8 cellular contexts compared by ENCODE assay signal in the genomic region with DNA sequence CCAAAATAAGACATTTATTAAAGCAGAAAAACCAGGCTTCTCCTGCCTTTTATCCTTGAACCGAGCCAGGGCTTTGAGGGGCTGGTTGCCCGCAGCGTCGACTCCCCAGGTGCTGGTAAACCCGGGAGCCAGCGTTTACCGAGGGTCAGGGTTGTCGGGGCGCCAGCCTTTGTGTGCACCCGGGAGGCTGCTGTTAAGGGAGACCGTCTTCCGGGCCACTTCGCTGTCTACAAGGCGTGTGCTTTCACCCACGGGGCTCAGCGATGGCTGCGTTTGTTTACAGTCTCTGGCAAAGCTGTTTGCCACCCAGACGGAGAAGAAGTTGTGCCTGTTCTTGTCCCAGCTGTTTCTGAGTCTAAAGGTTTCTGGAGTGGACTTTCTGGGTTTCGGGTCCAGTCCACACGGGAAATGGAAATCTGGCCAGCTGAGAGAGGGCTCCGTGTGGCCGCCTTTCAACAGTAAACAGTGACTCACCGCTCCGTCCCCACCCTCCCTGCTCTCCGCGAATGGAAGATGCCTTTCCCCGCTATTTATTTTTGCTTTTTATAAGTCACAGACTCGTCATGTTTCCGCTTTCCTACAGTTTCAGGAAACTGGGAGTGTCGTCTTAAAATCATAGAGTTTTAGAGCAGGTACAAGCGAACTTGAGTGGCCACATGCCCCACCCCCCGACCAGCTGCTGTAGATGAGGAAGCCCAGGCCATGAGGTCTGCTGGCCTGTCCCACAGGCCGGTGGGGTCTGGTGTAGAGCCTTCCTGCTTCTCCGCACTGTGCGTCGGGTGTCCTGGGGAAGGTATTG. TPM values are rescaled to one million over a fixed set of nuclear protein-coding genes. Genes with fewer than 3 reads are reported as not detected.
A peak's percentile ranks its signal among the peaks of the same experiment; 100 is the strongest.
DNase-seq lines count a peak whose midpoint lies in the region; ATAC-seq and TF ChIP-seq lines count a peak whose summit lies in the region.

No MANE protein-coding gene starts in this region.

- H3K14ac ChIP-seq in IMR-90 (replicated peaks; ENCODE audit: low read depth, low read length), result peak overlapping the region; percentile 88

- peak overlapping the region; percentile 91 for H4K91ac ChIP-seq in IMR-90 (ENCODE audit: insufficient read depth, low read depth, low read length)

- H3K23ac ChIP-seq in IMR-90 (ENCODE audit: low read depth, low read length), result peak overlapping the region; percentile 85

- H2AK5ac ChIP-seq in IMR-90 (ENCODE audit: low read depth, low read length), result peak overlapping the region; percentile 99

- H2BK15ac ChIP-seq in IMR-90 (ENCODE audit: low read depth, low read length), result peak overlapping the region; percentile 71; the same call in 2 of the 3 replicates

- H3K9me3 ChIP-seq in BE2C (no peaks in the 10 kb centered on the region), IMR-90 (ENCODE audit: control insufficient read depth, insufficient read depth, low read length) (no peaks in the 10 kb centered on the region)

- peak overlapping the region; percentile 66 for H2BK20ac ChIP-seq in IMR-90 (ENCODE audit: low read depth, low read length)

- intact Hi-C loops in IMR-90 (cut with micrococcal nuclease) (no loop called here), lower leg skin (cut with DNase I; ENCODE audit: low total_unique reads) (no loop called here)

- H3K4me3 ChIP-seq in BE2C (ENCODE audit: low read depth, low read length) (peak overlapping the region; percentile 29), IMR-90 (ENCODE audit: insufficient read depth, low read depth, low read length) (peak overlapping the region; percentile 43), lower leg skin (ENCODE audit: low read depth, poor library complexity, severe bottlenecking) (peak overlapping the region; percentile 54)

- peak; percentile 96 for TF ChIP-seq POLR2A in IMR-90 (IDR thresholded peaks at IDR 0.05; ENCODE audit: low read depth, low read length)
- TF ChIP-seq POLR2A in lower leg skin (IDR thresholded peaks at IDR 0.05), result no peak

- H4K8ac ChIP-seq in IMR-90 (ENCODE audit: low read depth in 2 of 2, low read length in 2 of 2), result peak overlapping the region; percentile 63 to 86

- peak overlapping the region; percentile 98 for H2BK5ac ChIP-seq in IMR-90 (ENCODE audit: low read depth, low read length, poor library complexity, severe bottlenecking)

- TF ChIP-seq RAD21 in IMR-90 (IDR thresholded peaks at IDR 0.05; ENCODE audit: low read length), result no peak

- 3% methylated on average over 18 of the region's 36 CpGs; no CpG with 5 or more reads in 1 of the 2 experiments for WGBS in IMR-90 (ENCODE audit: extremely low coverage in 2 of 2, insufficient read length in 1 of 2), 2 experiments
- 3 to 4% methylated on average over 32 to 35 of the region's 36 CpGs for WGBS in lower leg skin, 2 donors

- peak overlapping the region; percentile 89 for H3K4ac ChIP-seq in IMR-90 (ENCODE audit: low read depth, low read length)

- H2BK120ac ChIP-seq in IMR-90 (ENCODE audit: low read depth, low read length), result peak overlapping the region; percentile 95

- peak overlapping the region; percentile 95 for H3K27ac ChIP-seq in IMR-90 (ENCODE audit: insufficient read depth, low read length)
- H3K27ac ChIP-seq in cingulate gyrus (ENCODE audit: low read depth, low read length), result peak overlapping the region; percentile 92

- H3K27me3 ChIP-seq in BE2C (peaks cover 73% of the 10 kb centered on the region), IMR-90 (ENCODE audit: control insufficient read depth, insufficient read depth, low read length) (no peaks in the 10 kb centered on the region)

- no TSS peak for BruUV-seq in IMR-90 (replicated peaks; lab: Mats Ljungman, UMichigan)

- peaks cover 36% of the 10 kb centered on the region for H4K20me1 ChIP-seq in IMR-90 (ENCODE audit: insufficient read depth, low read length)

- H3K56ac ChIP-seq in IMR-90 (ENCODE audit: extremely low read depth, insufficient read depth, low read length), result peak overlapping the region; percentile 88

- TF ChIP-seq CTCF in BE2C (IDR thresholded peaks at IDR 0.05; ENCODE audit: low read depth, low read length) (no peak), IMR-90 (conservative IDR thresholded peaks at IDR 0.05; ENCODE audit: low read depth, low read length) (no peak), lower leg skin (IDR thresholded peaks at IDR 0.05) (no peak)

- peaks cover 0 to 45% of the 10 kb centered on the region in 2 experiments; a peak in 2 of 4 replicates for H3K79me1 ChIP-seq in IMR-90 (ENCODE audit: low read depth in 1 of 2, low read length in 2 of 2)

- H4K5ac ChIP-seq in IMR-90 (ENCODE audit: low read depth, low read length), result peak overlapping the region; percentile 62

- peak overlapping the region; percentile 99 for H2AK9ac ChIP-seq in IMR-90 (replicated peaks; ENCODE audit: low read depth, low read length, poor library complexity)

- peak overlapping the region; percentile 85 for H3K9ac ChIP-seq in IMR-90 (ENCODE audit: low read depth, low read length)

- peak overlapping the region; percentile 85 for H3K4me2 ChIP-seq in IMR-90 (ENCODE audit: low read depth, low read length)

- POLR2A ChIA-PET in IMR-90 (lab: Charles Lee; ENCODE audit: unreplicated experiment), result no interaction called here

- dilution Hi-C loops in IMR-90 (cut with HindIII; ENCODE audit: low sequenced_read_pairs, unreplicated experiment), result no loop called here

- H2AFZ ChIP-seq in IMR-90 (replicated peaks; ENCODE audit: low read length, poor library complexity), result peak overlapping the region; percentile 77

- in situ Hi-C loops in IMR-90 (cut with MboI; ENCODE audit: low sequenced_read_pairs), result no loop called here

- ATAC-seq in IMR-90 (ENCODE audit: low read depth) (peak; percentile 41), HG02588 (IDR thresholded peaks at IDR 0.05; ENCODE audit: unreplicated experiment) (no peak)
- ATAC-seq in activated CD4-positive, CD25-positive, alpha-beta regulatory T cell treated with anti-CD3 and anti-CD28 coated beads, Interleukin-2, amount 50 U/mL, for 24 hours, result peak; percentile 39 to 44

- H3K4me1 ChIP-seq in BE2C, result peaks cover 15% of the 10 kb centered on the region
- peaks cover 34% of the 10 kb centered on the region for H3K4me1 ChIP-seq in IMR-90 (ENCODE audit: control insufficient read depth, insufficient read depth, low read length)

- H3K36me3 ChIP-seq in BE2C (no peaks in the 10 kb centered on the region), IMR-90 (ENCODE audit: control insufficient read depth, insufficient read depth, low read length) (no peaks in the 10 kb centered on the region)

- DNase-seq in BE2C (peak; percentile 24), IMR-90 (peak; percentile 96), lower leg skin (ENCODE audit: low spot score in 2 of 2) (peak; percentile 89 to 96), NCI-H82 treated with DMSO at 0.1 percent for 48 hours (lab: John Stamatoyannopoulos, UW; ENCODE audit: unreplicated experiment) (no peak)
- peak; percentile 13 to 37 (median 27) for DNase-seq in stimulated activated CD4-positive, alpha-beta T cell treated with anti-CD3 and anti-CD28 coated beads, TNF-alpha, amount 100 ng/mL, for 1 hour (ENCODE audit: low read depth in 3 of 3, low spot score in 1 of 3)

- peaks cover 9% of the 10 kb centered on the region for H3K9me1 ChIP-seq in IMR-90 (ENCODE audit: insufficient read depth, low read length)

- peak overlapping the region; percentile 74 for H3K18ac ChIP-seq in IMR-90 (ENCODE audit: low read depth, low read length)

- CTCF ChIA-PET in IMR-90 (lab: Yijun Ruan, JAX), result no interaction called here

TF ChIP-seq in IMR-90, 13 proteins besides CTCF, POLR2A, EP300 and RAD21 (continues in another document):
- TF ChIP-seq FOS (IDR thresholded peaks at IDR 0.05; ENCODE audit: low read depth, low read length) (peak; percentile 95), SMC3 (IDR thresholded peaks at IDR 0.05; ENCODE audit: low read depth, low read length) (0 out of 2 replicates have a peak, but pooled peaks have one; percentile 3), MXI1 (IDR thresholded peaks at IDR 0.05; ENCODE audit: borderline replicate concordance, low read depth, low read length) (peak; percentile 15; the same call in 1 of the 2 replicates), MAZ (IDR thresholded peaks at IDR 0.05; ENCODE audit: borderline replicate concordance, low read depth, low read length) (peak; percentile 73; the same call in 1 of the 2 replicates)
- TF ChIP-seq, protein P1, sequence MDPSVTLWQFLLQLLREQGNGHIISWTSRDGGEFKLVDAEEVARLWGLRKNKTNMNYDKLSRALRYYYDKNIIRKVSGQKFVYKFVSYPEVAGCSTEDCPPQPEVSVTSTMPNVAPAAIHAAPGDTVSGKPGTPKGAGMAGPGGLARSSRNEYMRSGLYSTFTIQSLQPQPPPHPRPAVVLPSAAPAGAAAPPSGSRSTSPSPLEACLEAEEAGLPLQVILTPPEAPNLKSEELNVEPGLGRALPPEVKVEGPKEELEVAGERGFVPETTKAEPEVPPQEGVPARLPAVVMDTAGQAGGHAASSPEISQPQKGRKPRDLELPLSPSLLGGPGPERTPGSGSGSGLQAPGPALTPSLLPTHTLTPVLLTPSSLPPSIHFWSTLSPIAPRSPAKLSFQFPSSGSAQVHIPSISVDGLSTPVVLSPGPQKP (IDR thresholded peaks at IDR 0.05; ENCODE audit: borderline replicate concordance, low read depth, low read length), result no peak

RNA-seq across cellular contexts. Expression of a gene that starts 2.2 kb away (rescaled TPM):
- polyA plus RNA-seq in BE2C (2012; ENCODE audit: insufficient read depth, insufficient read length, low read depth), result 1.6 TPM
- total RNA-seq in IMR-90 (2012; rRNA removed), result 16.4 and 19.2 TPM in 2 replicates
- 27.1 and 27.9 TPM in 2 replicates for polyA plus RNA-seq in IMR-90 (2012; rRNA removed)
- polyA plus RNA-seq in IMR-90 (2012; cell fraction: cytosol; rRNA removed), result 9.3 and 16.3 TPM in 2 replicates
- polyA plus RNA-seq in IMR-90 (2012; cell fraction: nucleus; rRNA removed; ENCODE audit: low replicate concordance), result 216 and 262 TPM in 2 replicates
- total RNA-seq in lower leg skin, result 10 to 100 TPM; 47.7 to 72.8 (median 52.3) TPM

RNA-seq across cellular contexts. Expression of a gene that starts 23.4 kb away (rescaled TPM):
- polyA plus RNA-seq in BE2C (2012; ENCODE audit: insufficient read depth, insufficient read length, low read depth), result 0.59 TPM
- 0.28 and 0.36 TPM in 2 replicates for total RNA-seq in IMR-90 (2012; rRNA removed)
- polyA plus RNA-seq in IMR-90 (2012; rRNA removed), result 1.9 TPM in 2 replicates
- 0.74 and 1.2 TPM in 2 replicates for polyA plus RNA-seq in IMR-90 (2012; cell fraction: cytosol; rRNA removed)
- polyA plus RNA-seq in IMR-90 (2012; cell fraction: nucleus; rRNA removed; ENCODE audit: low replicate concordance), result 4.1 and 11.5 TPM in 2 replicates
- total RNA-seq in lower leg skin, result 100 to 1,000 TPM in 3 of 4 donors, 10 to 100 TPM in 1; 70.5 to 177 (median 119) TPM

RNA-seq across cellular contexts. Expression of a gene that starts 28.5 kb away (rescaled TPM):
- 280 TPM for polyA plus RNA-seq in BE2C (2012; ENCODE audit: insufficient read depth, insufficient read length, low read depth)
- total RNA-seq in IMR-90 (2012; rRNA removed), result 9.3 and 10.0 TPM in 2 replicates
- 40.1 and 47.1 TPM in 2 replicates for polyA plus RNA-seq in IMR-90 (2012; rRNA removed)
- polyA plus RNA-seq in IMR-90 (2012; cell fraction: cytosol; rRNA removed), result 32.2 and 35.8 TPM in 2 replicates
- polyA plus RNA-seq in IMR-90 (2012; cell fraction: nucleus; rRNA removed; ENCODE audit: low replicate concordance), result 80.3 and 296 TPM in 2 replicates
- total RNA-seq in lower leg skin, result 10 to 100 TPM; 45.9 to 70.6 (median 60.3) TPM

RNA-seq across cellular contexts. Expression of a gene that starts 37.2 kb away (rescaled TPM):
- polyA plus RNA-seq in BE2C (2012; ENCODE audit: insufficient read depth, insufficient read length, low read depth), result 179 TPM
- total RNA-seq in IMR-90 (2012; rRNA removed), result 30.6 and 37.3 TPM in 2 replicates
- polyA plus RNA-seq in IMR-90 (2012; rRNA removed), result 52.5 and 54.1 TPM in 2 replicates
- polyA plus RNA-seq in IMR-90 (2012; cell fraction: cytosol; rRNA removed), result 44.0 and 63.2 TPM in 2 replicates
- 74.3 and 81.9 TPM in 2 replicates for polyA plus RNA-seq in IMR-90 (2012; cell fraction: nucleus; rRNA removed; ENCODE audit: low replicate concordance)
- total RNA-seq in lower leg skin, result 10 to 100 TPM; 38.2 to 73.2 (median 60.7) TPM

Comparison
In these comparisons a context has a peak if more than half of its experiments do, and no peak if none do; other contexts are left out.
1. RNA of a gene that starts 23.4 kb away (total RNA-seq): 70.5 to 177 TPM in lower leg skin; 0.28 to 0.36 TPM in IMR-90; every median in the first group is over 10 times any median in the second.
2. Peak in every context shown above with its lines, with median percentiles within 50 percentile points of each other: H3K4me3 ChIP-seq.